In the genomic region with DNA sequence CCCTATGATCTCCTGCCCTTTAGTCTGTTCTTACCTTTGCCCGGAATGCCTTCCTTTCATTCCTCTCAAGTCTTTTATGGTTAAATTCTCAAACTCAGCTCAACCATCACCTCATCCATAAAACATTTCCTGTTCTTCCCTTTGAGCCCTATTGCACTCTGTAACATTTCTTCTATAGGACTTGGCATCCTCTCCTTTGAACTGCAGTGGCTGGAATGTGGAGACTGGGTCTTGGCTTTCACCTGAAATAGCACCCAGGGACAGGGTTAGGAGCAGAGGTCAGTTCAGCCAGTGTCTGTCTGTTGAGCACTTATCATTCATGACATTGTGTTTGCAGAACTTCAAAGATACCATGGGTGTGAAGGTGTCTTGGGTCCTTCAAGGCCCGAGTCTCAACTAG, we compare ENCODE assay signal across 10 cellular contexts. TPM values are rescaled to one million over a fixed set of nuclear protein-coding genes. Genes with fewer than 3 reads are reported as not detected.
A peak's percentile ranks its signal among the peaks of the same experiment; 100 is the strongest.
DNase-seq lines count a peak whose midpoint lies in the region; ATAC-seq and TF ChIP-seq lines count a peak whose summit lies in the region.
"Had no signal": no experiment of that assay in that cellular context is flagged by ENCODE, and none has a peak within 500 bp of the region (broad histone marks: within the 10 kb centered on the region; RNA-seq: fewer than 3 reads in every experiment).

No MANE protein-coding gene starts in this region.

- H3K9me3 ChIP-seq in OCI-LY3 (ENCODE audit: insufficient read depth, low read length) (no peaks in the 10 kb centered on the region), prostate gland (no peaks in the 10 kb centered on the region)

- no peak overlapping the region for H2AFZ ChIP-seq in OCI-LY3 (ENCODE audit: low read depth, low read length)

- H3K4me1 ChIP-seq in OCI-LY3 (ENCODE audit: low read length) = peaks cover 54% of the 10 kb centered on the region
- H3K4me1 ChIP-seq in prostate gland (replicated peaks) = no peaks in the 10 kb centered on the region

- no peak overlapping the region for H3K4me3 Mint-ChIP-seq in effector memory CD8-positive, alpha-beta T cell
- peak overlapping the region; percentile 0 to 56 for H3K4me3 Mint-ChIP-seq in stimulated activated naive CD8-positive, alpha-beta T cell treated with anti-CD3 and anti-CD28 coated beads, Interleukin-15, amount 100 ng/mL, for 72 hours
- H3K4me3 Mint-ChIP-seq in endothelial cell (ENCODE audit: unreplicated experiment) = no peak overlapping the region

- H3K4me1 Mint-ChIP-seq in effector memory CD8-positive, alpha-beta T cell (ENCODE audit: low read depth in 2 of 2) = peaks cover 29 to 34% of the 10 kb centered on the region in 2 donors
- H3K4me1 Mint-ChIP-seq in stimulated activated naive CD8-positive, alpha-beta T cell treated with anti-CD3 and anti-CD28 coated beads, Interleukin-15, amount 100 ng/mL, for 72 hours = peaks cover 97% of the 10 kb centered on the region
- peaks cover 13% of the 10 kb centered on the region for H3K4me1 Mint-ChIP-seq in endothelial cell (ENCODE audit: unreplicated experiment)

- peak overlapping the region; percentile 5; the same call in 1 of the 2 replicates for H3K4me2 ChIP-seq in OCI-LY3 (ENCODE audit: low read length)

- intact Hi-C loops in prostate gland (cut with DNase I) = no loop called here

- TF ChIP-seq CTCF in OCI-LY3 (IDR thresholded peaks at IDR 0.05; ENCODE audit: low read depth, low read length) = no peak
- TF ChIP-seq CTCF in endothelial cell (IDR thresholded peaks at IDR 0.05; ENCODE audit: unreplicated experiment) = no peak
- TF ChIP-seq CTCF in prostate gland (IDR thresholded peaks at IDR 0.05) = no peak

- H3K79me2 ChIP-seq in OCI-LY3 (ENCODE audit: low read length) = peaks cover 90% of the 10 kb centered on the region

- peaks cover 4 to 53% of the 10 kb centered on the region in 2 donors for H3K36me3 Mint-ChIP-seq in activated naive CD4-positive, alpha-beta T cell treated with anti-CD3 and anti-CD28 coated beads, Interleukin-2, amount 50 U/mL, for 72 hours
- H3K36me3 Mint-ChIP-seq in effector memory CD8-positive, alpha-beta T cell (ENCODE audit: insufficient read depth) = peaks cover 6% of the 10 kb centered on the region
- H3K36me3 Mint-ChIP-seq in endothelial cell (ENCODE audit: low read depth, unreplicated experiment) = no peaks in the 10 kb centered on the region

- H3K27ac ChIP-seq in OCI-LY3 (ENCODE audit: low read length) = no peak overlapping the region
- no peak overlapping the region for H3K27ac ChIP-seq in prostate gland
- H3K27ac ChIP-seq: HL-60 had no signal

- H3K9me3 Mint-ChIP-seq in activated naive CD4-positive, alpha-beta T cell treated with anti-CD3 and anti-CD28 coated beads, Interleukin-2, amount 50 U/mL, for 72 hours = peaks cover 0 to 11% of the 10 kb centered on the region in 2 donors
- H3K9me3 Mint-ChIP-seq in effector memory CD8-positive, alpha-beta T cell = no peaks in the 10 kb centered on the region
- no peaks in the 10 kb centered on the region for H3K9me3 Mint-ChIP-seq in stimulated activated naive CD8-positive, alpha-beta T cell treated with anti-CD3 and anti-CD28 coated beads, Interleukin-15, amount 100 ng/mL, for 72 hours
- no peaks in the 10 kb centered on the region for H3K9me3 Mint-ChIP-seq in endothelial cell (ENCODE audit: unreplicated experiment)

- no peak for TF ChIP-seq POLR2A in prostate gland (IDR thresholded peaks at IDR 0.05)

- no peak for ATAC-seq in activated naive CD4-positive, alpha-beta T cell treated with anti-CD3 and anti-CD28 coated beads, Interleukin-2, amount 50 U/mL, for 72 hours
- ATAC-seq in effector memory CD8-positive, alpha-beta T cell (replicated peaks) = no peak
- no peak for ATAC-seq in stimulated activated naive CD8-positive, alpha-beta T cell treated with anti-CD3 and anti-CD28 coated beads, Interleukin-15, amount 100 ng/mL, for 72 hours
- no peak for ATAC-seq in HG03432 (IDR thresholded peaks at IDR 0.05; ENCODE audit: unreplicated experiment)

- H3K27me3 Mint-ChIP-seq in effector memory CD8-positive, alpha-beta T cell = no peaks in the 10 kb centered on the region
- H3K27me3 Mint-ChIP-seq in stimulated activated naive CD8-positive, alpha-beta T cell treated with anti-CD3 and anti-CD28 coated beads, Interleukin-15, amount 100 ng/mL, for 72 hours = no peaks in the 10 kb centered on the region
- peaks cover under 1% of the 10 kb centered on the region for H3K27me3 Mint-ChIP-seq in endothelial cell (ENCODE audit: unreplicated experiment)

- 64% methylated on average over 2 of the region's 2 CpGs for WGBS in prostate gland

- no peak for DNase-seq in activated naive CD4-positive, alpha-beta T cell treated with anti-CD3 and anti-CD28 coated beads, Interleukin-2, amount 50 U/mL, for 72 hours (ENCODE audit: low spot score in 2 of 2)
- no peak for DNase-seq in activated naive CD4-positive, alpha-beta T cell treated with anti-CD3 and anti-CD28 coated beads, Interleukin-2, amount 50 U/mL, for 16 hours
- DNase-seq in effector memory CD8-positive, alpha-beta T cell = no peak
- DNase-seq in stimulated activated naive CD8-positive, alpha-beta T cell treated with anti-CD3 and anti-CD28 coated beads, Interleukin-15, amount 100 ng/mL, for 72 hours = no peak
- DNase-seq in endothelial cell (ENCODE audit: low spot score) = no peak
- DNase-seq in prostate gland (ENCODE audit: low spot score) = no peak
- DNase-seq: activated CD4-positive, alpha-beta T cell treated with anti-CD3 and anti-CD28 coated beads for 4 hours had no signal

- H3K4me3 ChIP-seq in OCI-LY3 (ENCODE audit: low read length) = no peak overlapping the region
- no peak overlapping the region for H3K4me3 ChIP-seq in prostate gland

- no peaks in the 10 kb centered on the region for H3K27me3 ChIP-seq in OCI-LY3 (ENCODE audit: low read depth, low read length)
- no peaks in the 10 kb centered on the region for H3K27me3 ChIP-seq in prostate gland (replicated peaks; ENCODE audit: insufficient read depth)

- H3K27ac Mint-ChIP-seq in activated naive CD4-positive, alpha-beta T cell treated with anti-CD3 and anti-CD28 coated beads, Interleukin-2, amount 50 U/mL, for 72 hours = peak overlapping the region; percentile 56 to 87
- H3K27ac Mint-ChIP-seq in effector memory CD8-positive, alpha-beta T cell = peak overlapping the region; percentile 0 to 88
- H3K27ac Mint-ChIP-seq in stimulated activated naive CD8-positive, alpha-beta T cell treated with anti-CD3 and anti-CD28 coated beads, Interleukin-15, amount 100 ng/mL, for 72 hours = no peak overlapping the region
- no peak overlapping the region for H3K27ac Mint-ChIP-seq in endothelial cell (ENCODE audit: unreplicated experiment)

- H3K36me3 ChIP-seq in OCI-LY3 (replicated peaks; ENCODE audit: low read depth, low read length) (peaks cover 11% of the 10 kb centered on the region), prostate gland (no peaks in the 10 kb centered on the region)

- H4K20me1 ChIP-seq in OCI-LY3 (ENCODE audit: insufficient read depth, low read length) = peaks cover 11% of the 10 kb centered on the region; the same call in 1 of the 2 replicates

- H3K9ac ChIP-seq in OCI-LY3 (ENCODE audit: low read length) = no peak overlapping the region

RNA-seq across cellular contexts. Expression of a gene that starts 7.2 kb away (rescaled TPM):
- 10 to 100 TPM; 13.0 to 24.0 TPM for total RNA-seq in activated naive CD4-positive, alpha-beta T cell treated with anti-CD3 and anti-CD28 coated beads, Interleukin-2, amount 50 U/mL, for 72 hours
- total RNA-seq in endothelial cell (ENCODE audit: unreplicated experiment) = 2.8 TPM
- 1 to 10 TPM; 2.0 to 4.3 TPM for total RNA-seq in prostate gland

RNA-seq across cellular contexts. Expression of a gene that starts 41.3 kb away (rescaled TPM):
- total RNA-seq in activated naive CD4-positive, alpha-beta T cell treated with anti-CD3 and anti-CD28 coated beads, Interleukin-2, amount 50 U/mL, for 72 hours = 100 to 1,000 TPM; 695 to 940 TPM
- total RNA-seq in endothelial cell (ENCODE audit: unreplicated experiment) = 623 TPM
- 100 to 1,000 TPM; 185 to 189 TPM for total RNA-seq in prostate gland

RNA-seq across cellular contexts. Expression of a gene that starts 42.3 kb away (rescaled TPM):
- 100 to 1,000 TPM; 212 to 271 TPM for total RNA-seq in activated naive CD4-positive, alpha-beta T cell treated with anti-CD3 and anti-CD28 coated beads, Interleukin-2, amount 50 U/mL, for 72 hours
- total RNA-seq in endothelial cell (ENCODE audit: unreplicated experiment) (146 TPM), prostate gland (10 to 100 TPM; 51.6 to 75.3 TPM)

Comparison
In these comparisons a context has a peak if more than half of its experiments do, and no peak if none do; other contexts are left out.
1. H3K27ac Mint-ChIP-seq: peak in activated naive CD4-positive, alpha-beta T cell treated with anti-CD3 and anti-CD28 coated beads, Interleukin-2, amount 50 U/mL, for 72 hours (2 of 2) and effector memory CD8-positive, alpha-beta T cell (2 of 2); none in stimulated activated naive CD8-positive, alpha-beta T cell treated with anti-CD3 and anti-CD28 coated beads, Interleukin-15, amount 100 ng/mL, for 72 hours (0 of 2) and endothelial cell (single experiment).
2. H3K4me3 Mint-ChIP-seq: peak in stimulated activated naive CD8-positive, alpha-beta T cell treated with anti-CD3 and anti-CD28 coated beads, Interleukin-15, amount 100 ng/mL, for 72 hours (2 of 2); none in effector memory CD8-positive, alpha-beta T cell (0 of 2) and endothelial cell (single experiment).